18 cellular contexts compared by ENCODE assay signal in genomic region chr7:108103566-108104298, GRCh38. TPM values are rescaled to one million over a fixed set of nuclear protein-coding genes. Genes with fewer than 3 reads are reported as not detected.
A peak's percentile ranks its signal among the peaks of the same experiment; 100 is the strongest.
DNase-seq lines count a peak whose midpoint lies in the region; ATAC-seq and TF ChIP-seq lines count a peak whose summit lies in the region.
"Had no signal": no experiment of that assay in that cellular context is flagged by ENCODE, and none has a peak within 500 bp of the region (broad histone marks: within the 10 kb centered on the region; RNA-seq: fewer than 3 reads in every experiment).

No MANE protein-coding gene starts in this region.

- no peaks in the 10 kb centered on the region for H4K20me1 ChIP-seq in PC-3 (ENCODE audit: low read length)

- H3K27me3 ChIP-seq in PC-3 (ENCODE audit: low read length) (no peaks in the 10 kb centered on the region), esophagus muscularis mucosa (no peaks in the 10 kb centered on the region)
- H3K27me3 ChIP-seq in effector memory CD4-positive, alpha-beta T cell (replicated peaks; ENCODE audit: control insufficient read depth, insufficient read depth, low read length, poor library complexity, severe bottlenecking): no peaks in the 10 kb centered on the region
- H3K27me3 ChIP-seq: uterus had no signal

- DNase-seq in Caki2 (ENCODE audit: low read depth): peak; percentile 29
- peak; percentile 15 for DNase-seq in PC-3
- peak; percentile 29 for DNase-seq in esophagus muscularis mucosa (ENCODE audit: extremely low spot score)
- no peak for DNase-seq in mesothelial cell of epicardium (ENCODE audit: low spot score in 2 of 2, unreplicated experiment in 2 of 2)
- no peak for DNase-seq in NCI-H748 (lab: John Stamatoyannopoulos, UW; ENCODE audit: unreplicated experiment)
- no peak for DNase-seq in effector memory CD4-positive, alpha-beta T cell
- no peak for DNase-seq in G401 (ENCODE audit: low spot score)
- no peak for DNase-seq in cerebellar nuclear complex (lab: John Stamatoyannopoulos, UW)
- DNase-seq: activated CD8-positive, alpha-beta memory T cell treated with anti-CD3 and anti-CD28 coated beads, Interleukin-2, amount 10 ng/mL, durations not matched to agents 7 days and 5 days; anterior cingulate cortex; head of caudate nucleus; NCI-H187 treated with DMSO at 0.1 percent for 48 hours; NCI-H345; NK-92 treated with Interleukin-12 subunit alpha and Interleukin-12 subunit beta, amount 100 ng/mL, for 24 hours had no signal

- no peak overlapping the region for H3K4me3 ChIP-seq in PC-3 (ENCODE audit: low read length)
- no peak overlapping the region for H3K4me3 ChIP-seq in esophagus muscularis mucosa
- no peak overlapping the region for H3K4me3 ChIP-seq in effector memory CD4-positive, alpha-beta T cell (ENCODE audit: insufficient read depth, low read depth, low read length, poor library complexity, severe bottlenecking)
- H3K4me3 ChIP-seq: uterus had no signal

- H3K36me3 ChIP-seq in PC-3 (ENCODE audit: low read depth, low read length) (no peaks in the 10 kb centered on the region), esophagus muscularis mucosa (no peaks in the 10 kb centered on the region)
- no peaks in the 10 kb centered on the region for H3K36me3 ChIP-seq in effector memory CD4-positive, alpha-beta T cell (ENCODE audit: control insufficient read depth, insufficient read depth, low read length)
- H3K36me3 ChIP-seq: neutrophil, uterus had no signal

- peaks cover 3% of the 10 kb centered on the region for H3K36me3 Mint-ChIP-seq in mesothelial cell of epicardium
- H3K36me3 Mint-ChIP-seq: activated CD8-positive, alpha-beta memory T cell treated with anti-CD3 and anti-CD28 coated beads, Interleukin-2, amount 10 ng/mL, durations not matched to agents 7 days and 5 days had no signal

- POLR2A ChIA-PET in PC-3 (lab: Charles Lee; ENCODE audit: unreplicated experiment): no interaction called here

- no peaks in the 10 kb centered on the region for H3K79me2 ChIP-seq in PC-3 (ENCODE audit: low read length)

- in situ Hi-C loops in Caki2 (cut with HindIII; ENCODE audit: low pct_unique_long_range_greater_than_20kb, low sequenced_read_pairs): no loop called here
- in situ Hi-C loops in G401 (cut with HindIII; ENCODE audit: low sequenced_read_pairs): no loop called here

- no peaks in the 10 kb centered on the region for H3K9me3 Mint-ChIP-seq in mesothelial cell of epicardium
- H3K9me3 Mint-ChIP-seq: T-helper 1 cell treated with Interleukin-12 subunit alpha and Interleukin-12 subunit beta and Interleukin-4 antibody, amounts not matched to agents 30 μg/mL and 1 μg/mL, for 36 hours had no signal

- TF ChIP-seq POLR2A in esophagus muscularis mucosa (IDR thresholded peaks at IDR 0.05; ENCODE audit: low read depth): no peak

- intact Hi-C loops in PC-3 (cut with micrococcal nuclease): no loop called here
- intact Hi-C loops in esophagus muscularis mucosa (cut with DNase I): no loop called here

- H3K4me2 ChIP-seq in PC-3 (ENCODE audit: low read length): no peak overlapping the region

- no peak overlapping the region for H3K27ac ChIP-seq in PC-3 (ENCODE audit: low read length)
- H3K27ac ChIP-seq in esophagus muscularis mucosa (replicated peaks in 1 of 4): no peak overlapping the region
- H3K27ac ChIP-seq in effector memory CD4-positive, alpha-beta T cell (ENCODE audit: insufficient read depth, low read length, poor library complexity, severe bottlenecking): no peak overlapping the region
- H3K27ac ChIP-seq: neutrophil, uterus had no signal

- H2AFZ ChIP-seq in PC-3 (ENCODE audit: low read length): no peak overlapping the region

- TF ChIP-seq CTCF in PC-3 (conservative IDR thresholded peaks at IDR 0.05; ENCODE audit: low read depth, low read length) (no peak), esophagus muscularis mucosa (IDR thresholded peaks at IDR 0.05) (no peak), mesothelial cell of epicardium (IDR thresholded peaks at IDR 0.05; ENCODE audit: unreplicated experiment) (no peak)

- no peaks in the 10 kb centered on the region for H3K9me2 ChIP-seq in PC-3 (replicated peaks; ENCODE audit: low read length)

- H3K9me3 ChIP-seq in PC-3 (ENCODE audit: low read length): no peaks in the 10 kb centered on the region
- H3K9me3 ChIP-seq in esophagus muscularis mucosa: no peaks in the 10 kb centered on the region
- no peaks in the 10 kb centered on the region for H3K9me3 ChIP-seq in effector memory CD4-positive, alpha-beta T cell (ENCODE audit: control insufficient read depth, low read length)
- H3K9me3 ChIP-seq: neutrophil, uterus had no signal

- CTCF ChIA-PET in PC-3 (lab: Charles Lee): no interaction called here

- no peak for ATAC-seq in PC-3
- ATAC-seq: activated CD8-positive, alpha-beta memory T cell treated with anti-CD3 and anti-CD28 coated beads, Interleukin-2, amount 10 ng/mL, durations not matched to agents 7 days and 5 days had no signal

- TF ChIP-seq EP300 in esophagus muscularis mucosa (IDR thresholded peaks at IDR 0.05): no peak

- H3K4me1 ChIP-seq in PC-3 (ENCODE audit: insufficient read depth, low read length) (peaks cover 7% of the 10 kb centered on the region; the same call in 1 of the 2 replicates), esophagus muscularis mucosa (peaks cover 0 to 21% (median 10%) of the 10 kb centered on the region in 4 donors)
- H3K4me1 ChIP-seq in effector memory CD4-positive, alpha-beta T cell (ENCODE audit: control insufficient read depth, insufficient read depth, low read length, poor library complexity, severe bottlenecking): no peaks in the 10 kb centered on the region
- H3K4me1 ChIP-seq: uterus had no signal

- no peaks in the 10 kb centered on the region for H3F3A ChIP-seq in PC-3 (ENCODE audit: low read length, unreplicated experiment)

- no peak overlapping the region for H3K4me3 Mint-ChIP-seq in mesothelial cell of epicardium
- H3K4me3 Mint-ChIP-seq: activated CD8-positive, alpha-beta memory T cell treated with anti-CD3 and anti-CD28 coated beads, Interleukin-2, amount 10 ng/mL, durations not matched to agents 7 days and 5 days; T-helper 1 cell treated with Interleukin-12 subunit alpha and Interleukin-12 subunit beta and Interleukin-4 antibody, amounts not matched to agents 30 μg/mL and 1 μg/mL, for 36 hours had no signal

- no peaks in the 10 kb centered on the region for H3K27me3 Mint-ChIP-seq in mesothelial cell of epicardium (ENCODE audit: low read depth)

- BruUV-seq in PC-3 (replicated peaks; lab: Mats Ljungman, UMichigan): no TSS peak

- H3K9ac ChIP-seq in PC-3 (ENCODE audit: low read length): no peak overlapping the region

- peaks cover 23% of the 10 kb centered on the region for H3K4me1 Mint-ChIP-seq in mesothelial cell of epicardium
- H3K4me1 Mint-ChIP-seq: activated CD8-positive, alpha-beta memory T cell treated with anti-CD3 and anti-CD28 coated beads, Interleukin-2, amount 10 ng/mL, durations not matched to agents 7 days and 5 days had no signal

- 92% methylated on average over 5 of the region's 5 CpGs for WGBS in esophagus muscularis mucosa

- peak overlapping the region; percentile 8 for H3K27ac Mint-ChIP-seq in mesothelial cell of epicardium
- H3K27ac Mint-ChIP-seq: activated CD8-positive, alpha-beta memory T cell treated with anti-CD3 and anti-CD28 coated beads, Interleukin-2, amount 10 ng/mL, durations not matched to agents 7 days and 5 days; T-helper 1 cell treated with Interleukin-12 subunit alpha and Interleukin-12 subunit beta and Interleukin-4 antibody, amounts not matched to agents 30 μg/mL and 1 μg/mL, for 36 hours had no signal

RNA-seq across cellular contexts. Expression of gene LAMB4, which starts 26.4 kb away (rescaled TPM):
- 0.54 TPM in 1 of 2 replicates, not detected in the other for total RNA-seq in Caki2 (2014; rRNA removed; shearing (Covaris generic); ENCODE audit: low replicate concordance)
- total RNA-seq in PC-3 (2014; rRNA removed): 0.04 TPM in 1 of 2 replicates, not detected in the other
- 1 to 10 TPM in 2 of 4 donors, under 1 TPM in 1, not detected in 1; 0.75 to 2.6 (median 1.7) TPM for total RNA-seq in esophagus muscularis mucosa
- 16.8 to 21.0 TPM (median 18.3 TPM) in 3 replicates for total RNA-seq in mesothelial cell of epicardium
- not detected in 2 replicates for total RNA-seq in G401 (2014; rRNA removed; shearing (Covaris generic))
- total RNA-seq: activated CD8-positive, alpha-beta memory T cell treated with anti-CD3 and anti-CD28 coated beads, Interleukin-2, amount 10 ng/mL, durations not matched to agents 7 days and 5 days; Daoy had no signal

Comparison
In these comparisons a context has a peak if more than half of its experiments do, and no peak if none do; other contexts are left out.
1. DNase-seq: peak in Caki2 (single experiment), PC-3 (single experiment) and esophagus muscularis mucosa (single experiment); none in mesothelial cell of epicardium (0 of 2), NCI-H748 (single experiment), effector memory CD4-positive, alpha-beta T cell (0 of 3), G401 (single experiment) and cerebellar nuclear complex (0 of 2).